Comparison of ENCODE assay signal across 8 cellular contexts in the genomic region with DNA sequence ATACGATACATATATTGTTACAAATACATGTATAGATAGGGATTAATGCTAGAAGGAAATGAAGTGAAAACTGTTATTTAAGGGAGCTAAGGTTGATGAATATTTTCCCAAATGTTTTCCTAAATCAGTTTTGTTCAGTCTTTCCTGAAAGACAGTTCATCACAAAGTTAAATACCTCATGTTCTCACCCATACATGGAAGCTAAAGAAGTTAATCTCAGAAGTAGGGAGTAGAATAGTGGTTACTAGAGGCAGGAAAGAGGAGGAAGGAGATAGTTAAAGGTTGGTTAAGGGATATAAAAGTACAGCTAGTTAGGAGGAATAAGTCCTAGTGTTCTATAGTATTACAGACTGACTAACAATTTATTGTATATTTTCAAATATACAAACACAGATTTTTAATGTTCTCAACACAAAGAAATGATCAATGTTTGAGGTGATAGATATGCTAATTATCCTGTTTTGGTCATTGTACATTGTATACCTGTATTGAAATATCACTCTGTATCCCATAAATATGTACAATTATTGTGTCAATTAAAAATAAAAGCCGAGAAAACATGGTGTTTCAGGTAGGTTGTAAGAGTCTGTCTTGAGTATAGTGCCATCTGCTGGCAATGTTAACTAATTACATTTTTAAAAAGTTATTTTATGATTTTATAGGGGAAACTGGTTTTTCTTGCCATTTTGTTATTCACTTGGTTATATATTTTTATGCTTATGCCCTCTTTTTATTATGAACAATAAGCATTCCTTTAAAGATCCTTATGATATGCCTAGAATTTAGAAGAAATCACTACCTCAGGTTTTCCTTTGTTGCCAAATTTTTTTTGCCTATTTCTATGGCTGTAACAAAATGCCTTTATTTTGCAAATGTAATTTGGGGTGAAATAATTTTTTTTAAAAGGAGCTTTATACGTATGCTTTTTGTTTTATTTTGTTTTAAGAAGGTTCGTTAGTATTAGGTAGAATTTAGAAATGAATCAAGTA. TPM values are rescaled to one million over a fixed set of nuclear protein-coding genes. Genes with fewer than 3 reads are reported as not detected.
A peak's percentile ranks its signal among the peaks of the same experiment; 100 is the strongest.
DNase-seq lines count a peak whose midpoint lies in the region; ATAC-seq, FAIRE-seq and TF ChIP-seq lines count a peak whose summit lies in the region.

No MANE protein-coding gene starts in this region.

- H3K27me3 ChIP-seq in GM12878 (replicated peaks in 1 of 2; ENCODE audit: control insufficient read depth in 2 of 2, insufficient read depth in 2 of 2, low read length in 1 of 2): no peaks in the 10 kb centered on the region
- no peaks in the 10 kb centered on the region for H3K27me3 ChIP-seq in effector memory CD4-positive, alpha-beta T cell (replicated peaks; ENCODE audit: control insufficient read depth, insufficient read depth, low read length, poor library complexity, severe bottlenecking)

- in situ Hi-C loops in GM12878 (cut with MboI): loop anchor here (5.0 kb wide), 1 partner anchor 169 kb away; no protein-coding TSS in a partner anchor

- DNase-seq in AG08395 (ENCODE audit: low spot score): peak; percentile 29
- DNase-seq in GM12891 (ENCODE audit: insufficient read length, low spot score): no peak
- DNase-seq in NCI-H2081 (lab: John Stamatoyannopoulos, UW): peak; percentile 21 to 32
- DNase-seq in GM12878 (ENCODE audit: low read depth, low spot score): no peak
- no peak for DNase-seq in left colon
- DNase-seq in dedifferentiated amniotic fluid mesenchymal stem cell (ENCODE audit: extremely low spot score): no peak
- no peak for DNase-seq in effector memory CD4-positive, alpha-beta T cell

- H4K20me1 ChIP-seq in GM12878 (ENCODE audit: control insufficient read depth, insufficient read depth): peaks cover 3% of the 10 kb centered on the region; the same call in 1 of the 2 replicates

- H2AFZ ChIP-seq in GM12878 (ENCODE audit: control insufficient read depth, low read depth, low read length): no peak overlapping the region

- ATAC-seq in GM12878 (peak; percentile 62), left colon (peak; percentile 50), HG03378 (IDR thresholded peaks at IDR 0.05; ENCODE audit: unreplicated experiment) (no peak)

- intact Hi-C loops in GM12878 (cut with micrococcal nuclease; ENCODE audit: unreplicated experiment): loop anchor here (1.0 to 10.0 kb wide), 4 partner anchors 102 to 224 kb away; no protein-coding TSS in a partner anchor
- intact Hi-C loops in left colon (cut with DNase I, micrococcal nuclease): loop anchor here (5.0 to 10.0 kb wide), 2 partner anchors 169 to 176 kb away; no protein-coding TSS in a partner anchor

- SMC1A ChIA-PET in GM12878 (lab: Charles Lee; ENCODE audit: uncharacterized antibody, unreplicated experiment): interaction anchor here (0.6 to 2.5 kb wide), 25 partner anchors 9 to 220 kb away, joined by 3 to 37 read pairs (median 4); a partner anchor contains a TSS

- peak; percentile 59 for FAIRE-seq in GM12891 (lab: Jason Lieb, UNC)
- peak; percentile 59 for FAIRE-seq in GM12878 (lab: Jason Lieb, UNC)

- POLR2A ChIA-PET in GM12878 (lab: Charles Lee): no interaction called here

- no peaks in the 10 kb centered on the region for H3K4me1 ChIP-seq in GM12878 (ENCODE audit: control insufficient read depth, insufficient read depth, low read length)
- no peaks in the 10 kb centered on the region for H3K4me1 ChIP-seq in effector memory CD4-positive, alpha-beta T cell (ENCODE audit: control insufficient read depth, insufficient read depth, low read length, poor library complexity, severe bottlenecking)

- no peak overlapping the region for H3K27ac ChIP-seq in GM12878 (ENCODE audit: control insufficient read depth, insufficient read depth)
- no peak overlapping the region for H3K27ac ChIP-seq in effector memory CD4-positive, alpha-beta T cell (ENCODE audit: insufficient read depth, low read length, poor library complexity, severe bottlenecking)

- peak; percentile 31 to 53 (median 42); a peak in 4 of 6 replicates for TF ChIP-seq CTCF in GM12878 (IDR thresholded peaks at IDR 0.05 in 2 of 3, conservative IDR thresholded peaks at IDR 0.05 in 1 of 3; ENCODE audit: control insufficient read depth in 2 of 3, extremely low read depth in 1 of 3, insufficient read depth in 1 of 3, low read depth in 3 of 3, low read length in 3 of 3)

- H3K9me3 ChIP-seq in GM12878 (replicated peaks; ENCODE audit: control insufficient read depth, insufficient read depth, low read length): peaks cover 2% of the 10 kb centered on the region; the same call in 1 of the 3 replicates
- no peaks in the 10 kb centered on the region for H3K9me3 ChIP-seq in effector memory CD4-positive, alpha-beta T cell (ENCODE audit: control insufficient read depth, low read length)

- BruUV-seq in GM12878 (replicated peaks; lab: Mats Ljungman, UMichigan): no TSS peak

- WGBS in GM12878 (ENCODE audit: insufficient coverage, insufficient replicate concordance, low lambda C conversion rate, missing lambda C conversion rate): 33% methylated on average over 4 of the region's 4 CpGs

- RAD21 ChIA-PET in GM12878 (lab: Charles Lee; ENCODE audit: unreplicated experiment): interaction anchor here (0.7 to 4.0 kb wide), 20 partner anchors 13 to 373 kb away, joined by 3 to 21 read pairs (median 3); a partner anchor contains a TSS

- peaks cover 4% of the 10 kb centered on the region for H3K79me2 ChIP-seq in GM12878 (ENCODE audit: control insufficient read depth, insufficient read depth, low read length)

- peak; percentile 83 for TF ChIP-seq RAD21 in GM12878 (IDR thresholded peaks at IDR 0.05; ENCODE audit: insufficient read depth, low read depth, low read length)

- no peak overlapping the region for H3K4me2 ChIP-seq in GM12878 (ENCODE audit: control insufficient read depth, insufficient read depth)

- no peak overlapping the region for H3K9ac ChIP-seq in GM12878 (ENCODE audit: control insufficient read depth, insufficient read depth, low read length)

- CTCF ChIA-PET in GM12878 (lab: Yijun Ruan, JAX): interaction anchor here (0.7 to 6.0 kb wide), 39 partner anchors 9 to 415 kb away, joined by 3 to 118 read pairs (median 4); a partner anchor contains a TSS

- TF ChIP-seq POLR2A in GM12891 (IDR thresholded peaks at IDR 0.05; ENCODE audit: low read depth, low read length): no peak
- no peak for TF ChIP-seq POLR2A in GM12878 (IDR thresholded peaks at IDR 0.05; ENCODE audit: low read depth, low read length)

- no peaks in the 10 kb centered on the region for H3K36me3 ChIP-seq in GM12878 (ENCODE audit: control insufficient read depth in 2 of 2, insufficient read depth in 2 of 2, low read length in 1 of 2)
- no peaks in the 10 kb centered on the region for H3K36me3 ChIP-seq in effector memory CD4-positive, alpha-beta T cell (ENCODE audit: control insufficient read depth, insufficient read depth, low read length)

- H3K4me3 ChIP-seq in GM12878: no peak overlapping the region
- H3K4me3 ChIP-seq in effector memory CD4-positive, alpha-beta T cell (ENCODE audit: insufficient read depth, low read depth, low read length, poor library complexity, severe bottlenecking): no peak overlapping the region

- TF ChIP-seq EP300 in GM12878 (IDR thresholded peaks at IDR 0.05; ENCODE audit: borderline replicate concordance in 1 of 2, control insufficient read depth in 1 of 2, low read depth in 2 of 2, low read length in 2 of 2): no peak

TF ChIP-seq in GM12891, 5 proteins besides CTCF, POLR2A, EP300 and RAD21:
- no peak for TF ChIP-seq POU2F2 (IDR thresholded peaks at IDR 0.05; ENCODE audit: low read depth, low read length)

RNA-seq across cellular contexts. Expression of a gene that starts 26.9 kb away (rescaled TPM):
- polyA plus RNA-seq in GM12891 (2012; ENCODE audit: low read depth, missing spikeins): 7.2 TPM
- total RNA-seq in GM12878 (2013; cell fraction: nucleolus; rRNA removed): 142 and 151 TPM in 2 replicates
- 27.7 and 29.7 TPM in 2 replicates for total RNA-seq in GM12878 (2014; rRNA removed)
- total RNA-seq in GM12878 (2014; rRNA removed; fragmentation: Illumina TruSeq; extraction: Trizol): 26.7 and 30.7 TPM in 2 replicates
- 19.0 and 19.2 TPM in 2 replicates for total RNA-seq in GM12878 (2021)
- polyA plus RNA-seq in GM12878 (2011; ENCODE audit: low read depth): 9.1 TPM
- 50.0 and 67.2 TPM in 2 replicates for polyA plus RNA-seq in GM12878 (2011; rRNA removed)
- polyA plus RNA-seq in GM12878 (2011; cell fraction: cytosol; rRNA removed): 17.4 and 21.8 TPM in 2 replicates
- polyA plus RNA-seq in GM12878 (2011; cell fraction: nucleus; rRNA removed): 93.8 and 118 TPM in 2 replicates
- polyA plus RNA-seq in GM12878 (2012): 13.8 TPM in 2 replicates
- polyA plus RNA-seq in GM12878 (2014; fragmentation: Illumina TruSeq; extraction: Trizol): 19.4 and 26.8 TPM in 2 replicates
- polyA plus RNA-seq in GM12878 (2014; fragmentation: Nextera tagmentation; extraction: Ambion mirVana): 1 to 10 TPM; 4.3 to 4.9 TPM
- 18.7 and 21.8 TPM in 2 replicates for polyA plus RNA-seq in GM12878 (2014; rRNA removed)
- 10 to 100 TPM; 12.0 to 13.1 TPM for polyA plus RNA-seq in GM12878 (2016; fragmentation: Nextera tagmentation; extraction: Ambion mirVana)
- 107 and 169 TPM in 2 replicates for polyA minus RNA-seq in GM12878 (2011; rRNA and poly(A)+ RNA removed)
- polyA minus RNA-seq in GM12878 (2011; cell fraction: cytosol; rRNA and poly(A)+ RNA removed): 20.6 and 22.5 TPM in 2 replicates
- 86.8 and 118 TPM in 2 replicates for polyA minus RNA-seq in GM12878 (2011; cell fraction: nucleus; rRNA and poly(A)+ RNA removed)
- 10 to 100 TPM; 14.5 to 17.1 TPM for total RNA-seq in left colon

Comparison
In these comparisons a context has a peak if more than half of its experiments do, and no peak if none do; other contexts are left out.
1. DNase-seq: peak in AG08395 (single experiment) and NCI-H2081 (2 of 2); none in GM12891 (single experiment), GM12878 (single experiment), left colon (0 of 2), dedifferentiated amniotic fluid mesenchymal stem cell (single experiment) and effector memory CD4-positive, alpha-beta T cell (0 of 3).